Comparison of ENCODE assay signal across 12 cellular contexts in the genomic region with DNA sequence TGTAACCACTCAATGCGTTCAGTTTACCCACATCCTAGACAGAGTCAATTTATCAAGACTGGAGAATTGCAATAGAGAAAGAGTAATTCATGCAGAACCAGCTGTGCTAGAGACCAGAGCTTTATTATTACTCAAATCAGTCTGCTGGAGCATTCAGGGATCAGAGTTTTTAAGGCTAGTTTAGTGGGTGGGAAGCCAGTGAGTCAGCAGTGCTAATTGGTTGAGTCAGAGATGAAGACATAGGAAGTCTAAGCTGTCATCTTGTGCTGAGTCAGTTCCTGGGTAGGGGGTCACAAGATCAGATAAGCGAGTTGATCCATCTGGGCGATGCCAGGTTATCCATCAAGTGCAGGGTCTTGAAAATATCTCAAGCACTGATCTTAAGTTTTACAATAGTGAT.
DNase-seq lines count a peak whose midpoint lies in the region; ATAC-seq and TF ChIP-seq lines count a peak whose summit lies in the region.
"Had no signal": no experiment of that assay in that cellular context is flagged by ENCODE, and none has a peak within 500 bp of the region (broad histone marks: within the 10 kb centered on the region; RNA-seq: fewer than 3 reads in every experiment).

No MANE protein-coding gene starts in this region.

- no peaks in the 10 kb centered on the region for H3K36me3 ChIP-seq in PC-3 (ENCODE audit: low read depth, low read length)
- H3K36me3 ChIP-seq in neural progenitor cell: no peaks in the 10 kb centered on the region
- H3K36me3 ChIP-seq: Peyer's patch, suprapubic skin had no signal

- H3K27ac ChIP-seq in PC-3 (ENCODE audit: low read length): peak overlapping the region; percentile 53
- H3K27ac ChIP-seq in epithelial cell of prostate: no peak overlapping the region
- no peak overlapping the region for H3K27ac ChIP-seq in neural progenitor cell
- H3K27ac ChIP-seq: Peyer's patch, suprapubic skin had no signal

- H3K9me3 ChIP-seq in PC-3 (ENCODE audit: low read length) (0 out of 2 replicates have a peak, but pooled peaks cover 3% of the 10 kb centered on the region), neural progenitor cell (ENCODE audit: low read depth) (no peaks in the 10 kb centered on the region)
- H3K9me3 ChIP-seq: Peyer's patch, suprapubic skin had no signal

- H3K27me3 ChIP-seq in PC-3 (ENCODE audit: low read length) (no peaks in the 10 kb centered on the region), neural progenitor cell (no peaks in the 10 kb centered on the region)
- H3K27me3 ChIP-seq: Peyer's patch, suprapubic skin had no signal

- peaks cover 7% of the 10 kb centered on the region; the same call in 1 of the 2 replicates for H3K4me1 ChIP-seq in PC-3 (ENCODE audit: insufficient read depth, low read length)
- H3K4me1 ChIP-seq in neural progenitor cell: no peaks in the 10 kb centered on the region
- H3K4me1 ChIP-seq: Peyer's patch, suprapubic skin had no signal

- peaks cover 2% of the 10 kb centered on the region for H3K9me3 Mint-ChIP-seq in neural progenitor cell

- no peak overlapping the region for H2AFZ ChIP-seq in PC-3 (ENCODE audit: low read length)
- H2AFZ ChIP-seq in neural progenitor cell (replicated peaks): no peak overlapping the region

- no peak overlapping the region for H3K4me3 ChIP-seq in PC-3 (ENCODE audit: low read length)
- H3K4me3 ChIP-seq in neural progenitor cell: no peak overlapping the region
- H3K4me3 ChIP-seq: Peyer's patch, suprapubic skin had no signal

- CTCF ChIA-PET in PC-3 (lab: Charles Lee): no interaction called here

- POLR2A ChIA-PET in PC-3 (lab: Charles Lee; ENCODE audit: unreplicated experiment): no interaction called here

- no peaks in the 10 kb centered on the region for H3K9me2 ChIP-seq in PC-3 (replicated peaks; ENCODE audit: low read length)

- H3K79me2 ChIP-seq in PC-3 (ENCODE audit: low read length): no peaks in the 10 kb centered on the region
- H3K79me2 ChIP-seq in neural progenitor cell (ENCODE audit: low read depth): no peaks in the 10 kb centered on the region

- H3K36me3 Mint-ChIP-seq in neural progenitor cell: no peaks in the 10 kb centered on the region

- ATAC-seq in PC-3 (peak; percentile 74), GM18909 (IDR thresholded peaks at IDR 0.05; ENCODE audit: poor library complexity, unreplicated experiment) (no peak)
- ATAC-seq: right cardiac atrium had no signal

- H3K4me2 ChIP-seq in PC-3 (ENCODE audit: low read length) (no peak overlapping the region), neural progenitor cell (no peak overlapping the region)

- H3K4me3 Mint-ChIP-seq in neural progenitor cell: no peak overlapping the region

- H3K27me3 Mint-ChIP-seq in neural progenitor cell (ENCODE audit: insufficient read depth, low read depth): no peaks in the 10 kb centered on the region

- BruUV-seq in PC-3 (replicated peaks; lab: Mats Ljungman, UMichigan): no TSS peak

- intact Hi-C loops in PC-3 (cut with micrococcal nuclease): no loop called here

- no peaks in the 10 kb centered on the region for H4K20me1 ChIP-seq in PC-3 (ENCODE audit: low read length)
- no peaks in the 10 kb centered on the region for H4K20me1 ChIP-seq in neural progenitor cell (ENCODE audit: low read depth)

- H3K4me1 Mint-ChIP-seq in neural progenitor cell: no peaks in the 10 kb centered on the region

- TF ChIP-seq CTCF in PC-3 (conservative IDR thresholded peaks at IDR 0.05; ENCODE audit: low read depth, low read length): no peak
- no peak for TF ChIP-seq CTCF in neural progenitor cell (IDR thresholded peaks at IDR 0.05)

- H3K9ac ChIP-seq in PC-3 (ENCODE audit: low read length) (no peak overlapping the region), neural progenitor cell (no peak overlapping the region)

- DNase-seq in HCEC 1CT (peak; percentile 66), PC-3 (peak; percentile 73), epithelial cell of prostate (ENCODE audit: low read depth, low spot score) (peak; percentile 34), stromal cell of bone marrow (ENCODE audit: low read depth) (peak; percentile 70), neural progenitor cell (ENCODE audit: low spot score) (no peak)
- DNase-seq in stimulated activated CD4-positive, alpha-beta T cell treated with anti-CD3 and anti-CD28 coated beads, Interleukin-2, amount 100 ng/mL, for 24 hours: no peak
- DNase-seq: anterior cingulate cortex, KBM-7, Peyer's patch, right cardiac atrium had no signal

- H3F3A ChIP-seq in PC-3 (ENCODE audit: low read length, unreplicated experiment): no peaks in the 10 kb centered on the region
- no peaks in the 10 kb centered on the region for H3F3A ChIP-seq in neural progenitor cell (ENCODE audit: low read depth)

- H3K27ac Mint-ChIP-seq in neural progenitor cell: no peak overlapping the region

Comparison
In these comparisons a context has a peak if more than half of its experiments do, and no peak if none do; other contexts are left out.
1. DNase-seq: peak in HCEC 1CT (single experiment), PC-3 (single experiment), epithelial cell of prostate (single experiment) and stromal cell of bone marrow (single experiment); none in neural progenitor cell (single experiment) and stimulated activated CD4-positive, alpha-beta T cell treated with anti-CD3 and anti-CD28 coated beads, Interleukin-2, amount 100 ng/mL, for 24 hours (0 of 2).